ENCODE assay signal across 13 cellular contexts in the genomic region with DNA sequence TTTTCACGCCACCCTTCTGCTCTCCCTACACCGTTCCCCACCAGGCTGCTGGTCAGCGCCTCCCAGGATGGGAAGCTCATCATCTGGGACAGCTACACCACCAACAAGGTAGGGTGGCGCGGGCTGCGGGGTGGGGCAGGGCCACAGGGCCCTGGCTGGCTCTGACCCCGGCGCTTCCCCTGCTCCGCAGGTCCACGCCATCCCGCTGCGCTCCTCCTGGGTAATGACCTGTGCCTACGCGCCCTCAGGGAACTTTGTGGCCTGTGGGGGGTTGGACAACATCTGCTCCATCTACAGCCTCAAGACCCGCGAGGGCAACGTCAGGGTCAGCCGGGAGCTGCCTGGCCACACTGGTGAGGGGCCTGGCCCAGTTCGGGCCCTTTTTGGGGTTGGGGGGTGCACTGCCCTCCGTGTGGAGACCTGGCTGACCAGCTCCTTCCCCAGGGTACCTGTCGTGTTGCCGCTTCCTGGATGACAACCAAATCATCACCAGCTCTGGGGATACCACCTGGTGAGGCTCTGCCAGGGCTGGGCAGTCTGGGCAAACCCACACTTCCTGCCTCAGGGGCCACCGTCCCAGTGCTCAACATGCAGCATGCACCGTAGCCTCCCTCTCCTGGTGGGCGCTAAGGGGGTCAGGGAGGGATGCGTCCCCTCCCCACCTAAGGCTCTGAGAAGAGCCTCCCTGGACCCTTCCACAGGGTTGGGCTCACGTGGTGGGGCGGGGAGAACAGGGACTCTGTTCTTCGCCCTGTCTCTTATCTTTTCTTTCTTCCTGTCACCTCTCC. TPM values are rescaled to one million over a fixed set of nuclear protein-coding genes. Genes with fewer than 3 reads are reported as not detected.
DNase-seq lines count a peak whose midpoint lies in the region; ATAC-seq, FAIRE-seq and TF ChIP-seq lines count a peak whose summit lies in the region.
"Had no signal": no experiment of that assay in that cellular context is flagged by ENCODE, and none has a peak within 500 bp of the region (broad histone marks: within the 10 kb centered on the region; RNA-seq: fewer than 3 reads in every experiment).

No MANE protein-coding gene starts in this region.

- H3K27me3 ChIP-seq in SK-N-SH (ENCODE audit: insufficient read depth) (no peaks in the 10 kb centered on the region), endothelial cell of umbilical vein (ENCODE audit: control insufficient read depth in 2 of 2, insufficient read depth in 2 of 2, low read length in 2 of 2) (no peaks in the 10 kb centered on the region), pancreas (no peaks in the 10 kb centered on the region)

- H3K9me3 Mint-ChIP-seq in T-cell = no peaks in the 10 kb centered on the region

- H3K4me2 ChIP-seq in SK-N-SH (no peak overlapping the region), endothelial cell of umbilical vein (ENCODE audit: insufficient read depth, low read length) (no peak overlapping the region)

- H3K36me3 Mint-ChIP-seq in T-cell = peaks cover 15% of the 10 kb centered on the region

- CTCF ChIA-PET in SK-N-SH (lab: Yijun Ruan, JAX) (interaction anchor here (0.8 to 10.5 kb wide), 10 partner anchors 15 to 195 kb away, joined by 4 to 227 read pairs (median 6); a partner anchor contains a TSS), T-cell (lab: Charles Lee) (no interaction called here), endothelial cell of umbilical vein (lab: Charles Lee) (interaction anchor here (0.9 to 2.2 kb wide), 3 partner anchors 15 to 89 kb away, joined by 3 to 9 read pairs (median 5); no protein-coding TSS in a partner anchor)

- H3K27ac ChIP-seq in SK-N-SH (ENCODE audit: low read depth in 2 of 2, low read length in 1 of 2) (peak overlapping the region in 1 of 2 experiments; percentile 66; a peak in 2 of 4 replicates), endothelial cell of umbilical vein (ENCODE audit: insufficient read depth, low read depth, low read length) (no peak overlapping the region), pancreas (no peak overlapping the region)

- H3K9me3 ChIP-seq in SK-N-SH = no peaks in the 10 kb centered on the region
- no peaks in the 10 kb centered on the region for H3K9me3 ChIP-seq in endothelial cell of umbilical vein (replicated peaks; ENCODE audit: control insufficient read depth, insufficient read depth, low read length)
- no peaks in the 10 kb centered on the region for H3K9me3 ChIP-seq in pancreas

- peaks cover 51% of the 10 kb centered on the region for H3F3A ChIP-seq in SK-N-SH (replicated peaks; ENCODE audit: insufficient read depth)

- peak overlapping the region; percentile 90 for H3K27ac Mint-ChIP-seq in T-cell

- H3K36me3 ChIP-seq in SK-N-SH (replicated peaks in 1 of 2; ENCODE audit: control insufficient read depth in 1 of 2, insufficient read depth in 2 of 2, low read length in 1 of 2) (peaks cover 33 to 59% of the 10 kb centered on the region in 2 experiments), endothelial cell of umbilical vein (ENCODE audit: control insufficient read depth in 2 of 2, extremely low read depth in 1 of 2, insufficient read depth in 2 of 2, low read length in 2 of 2) (peaks cover 10 to 46% of the 10 kb centered on the region in 2 experiments), pancreas (peaks cover 3 to 37% (median 26%) of the 10 kb centered on the region in 3 donors)

- no peak for ATAC-seq in SK-N-SH treated with all-trans-retinoic acid at 6 μM for 48 hours
- ATAC-seq in T-cell (replicated peaks in 1 of 4) = no peak
- no peak for ATAC-seq in pancreas
- ATAC-seq in HG03039 (IDR thresholded peaks at IDR 0.05; ENCODE audit: unreplicated experiment) = no peak

- H2AFZ ChIP-seq in SK-N-SH (ENCODE audit: low read depth) (no peak overlapping the region), endothelial cell of umbilical vein (ENCODE audit: low read depth, low read length) (no peak overlapping the region)

- FAIRE-seq in endothelial cell of umbilical vein (lab: Jason Lieb, UNC) (no peak), pancreas (lab: Jason Lieb, UNC) (no peak)

- TF ChIP-seq EP300 in SK-N-SH (IDR thresholded peaks at IDR 0.05; ENCODE audit: borderline replicate concordance in 1 of 2, low read depth in 1 of 2, low read length in 1 of 2) = no peak

- POLR2A ChIA-PET in SK-N-SH (lab: Yijun Ruan, JAX) (interaction anchor here (0.6 to 6.3 kb wide), 7 partner anchors 13 to 221 kb away, joined by 3 to 23 read pairs (median 5); a partner anchor contains a TSS), T-cell (lab: Charles Lee) (interaction anchor here (0.6 to 0.7 kb wide), 2 partner anchors 238 to 1740 kb away, joined by 3 read pairs; no protein-coding TSS in a partner anchor), endothelial cell of umbilical vein (lab: Charles Lee) (interaction anchor here (1.0 kb wide), 2 partner anchors 91 to 223 kb away, joined by 4 to 5 read pairs; a partner anchor contains a TSS)

- H3K9ac ChIP-seq in SK-N-SH (no peak overlapping the region), endothelial cell of umbilical vein (replicated peaks; ENCODE audit: extremely low read depth, insufficient read depth, low read length) (no peak overlapping the region)

- H3K9me1 ChIP-seq in endothelial cell of umbilical vein (replicated peaks; ENCODE audit: control insufficient read depth, extremely low read depth, insufficient read depth, low read length) = no peaks in the 10 kb centered on the region

- BruUV-seq in endothelial cell of umbilical vein (replicated peaks; lab: Mats Ljungman, UMichigan) = no TSS peak

- H3K4me3 Mint-ChIP-seq in T-cell = peak overlapping the region; percentile 9 to 61 (median 47)

- intact Hi-C loops in endothelial cell of umbilical vein (cut with micrococcal nuclease) = loop anchor here (5.0 kb wide), 1 partner anchor 210 kb away; no protein-coding TSS in a partner anchor
- intact Hi-C loops in pancreas (cut with DNase I) = loop anchor here in 1 of 3 donors (2.0 kb wide), 1 partner anchor 13 kb away; no protein-coding TSS in a partner anchor

- H3K79me2 ChIP-seq in SK-N-SH (ENCODE audit: insufficient read depth) (peaks cover 49% of the 10 kb centered on the region), endothelial cell of umbilical vein (ENCODE audit: control insufficient read depth, insufficient read depth, low read length) (peaks cover 28% of the 10 kb centered on the region)

- dilution Hi-C loops in endothelial cell of umbilical vein (cut with MboI; ENCODE audit: extremely low pct_ligation_motif_present, low sequenced_read_pairs) = no loop called here

- TF ChIP-seq POLR2A in endothelial cell of umbilical vein (IDR thresholded peaks at IDR 0.05; ENCODE audit: low read depth, low read length) = peak; percentile 19

- H4K20me1 ChIP-seq in SK-N-SH (ENCODE audit: insufficient read depth) (peaks cover 52% of the 10 kb centered on the region), endothelial cell of umbilical vein (replicated peaks; ENCODE audit: control insufficient read depth, extremely low read depth, insufficient read depth, low read length) (no peaks in the 10 kb centered on the region)

- H3K4me1 Mint-ChIP-seq in T-cell = peaks cover 38 to 51% (median 47%) of the 10 kb centered on the region in 3 donors

- H3K27me3 Mint-ChIP-seq in T-cell = no peaks in the 10 kb centered on the region

- no peak for TF ChIP-seq RAD21 in SK-N-SH (IDR thresholded peaks at IDR 0.05; ENCODE audit: low read length)

- H3K4me3 ChIP-seq in SK-N-SH (ENCODE audit: low read depth in 2 of 2, low read length in 1 of 2) = no peak overlapping the region
- H3K4me3 ChIP-seq in endothelial cell of umbilical vein (replicated peaks in 1 of 3; ENCODE audit: insufficient read depth in 1 of 3, low read depth in 1 of 3, low read length in 3 of 3) = no peak overlapping the region
- H3K4me3 ChIP-seq in pancreas = no peak overlapping the region

- DNase-seq in SK-N-SH (peak; percentile 46), T-cell (no peak), endothelial cell of umbilical vein (ENCODE audit: low read depth, low spot score) (no peak), pancreas (peak in 4 of 6 donors; percentile 30 to 80 (median 52)), GDM1 (lab: John Stamatoyannopoulos, UW) (no peak), NAMALWA (ENCODE audit: low spot score) (no peak)
- DNase-seq: 8988T, DND-41, NCI-H524, SHP77 treated with DMSO at 0.1 percent for 48 hours had no signal

- TF ChIP-seq CTCF in SK-N-SH (IDR thresholded peaks at IDR 0.05) (no peak), endothelial cell of umbilical vein (IDR thresholded peaks at IDR 0.05; ENCODE audit: extremely low read depth in 1 of 2, insufficient read depth in 1 of 2, low read depth in 1 of 2, low read length in 2 of 2) (no peak), pancreas (IDR thresholded peaks at IDR 0.05) (no peak)

- H3K4me1 ChIP-seq in SK-N-SH (ENCODE audit: control insufficient read depth in 1 of 2, insufficient read depth in 2 of 2, low read depth in 1 of 2, low read length in 1 of 2) (peaks cover 0 to 35% of the 10 kb centered on the region in 2 experiments; a peak in 1 of 4 replicates), endothelial cell of umbilical vein (ENCODE audit: control insufficient read depth, extremely low read depth, insufficient read depth, low read length) (peaks cover 4% of the 10 kb centered on the region), pancreas (no peaks in the 10 kb centered on the region)

- WGBS in SK-N-SH (ENCODE audit: low lambda C conversion rate) = 96% methylated on average over 17 of the region's 29 CpGs
- WGBS in pancreas, 2 donors = 89 to 92% methylated on average over 28 to 29 of the region's 29 CpGs

- H3K9me2 ChIP-seq in SK-N-SH = no peaks in the 10 kb centered on the region

RNA-seq across cellular contexts. Expression of a gene that starts 4.0 kb away (rescaled TPM):
- polyA plus RNA-seq in SK-N-SH (2012; rRNA removed) (276 and 398 TPM in 2 replicates), endothelial cell of umbilical vein (433 and 502 TPM in 2 replicates), pancreas (100 to 1,000 TPM in 1 of 2 donors, 10 to 100 TPM in 1; 82.2 to 151 TPM)
- polyA plus RNA-seq in SK-N-SH (2012; cell fraction: cytosol; rRNA removed) = 195 and 393 TPM in 2 replicates
- polyA plus RNA-seq in SK-N-SH (2012; cell fraction: nucleus; rRNA removed) = 231 and 304 TPM in 2 replicates
- total RNA-seq in T-cell (100 to 1,000 TPM; 101 to 175 (median 153) TPM), endothelial cell of umbilical vein (297 and 300 TPM in 2 replicates), pancreas (100 to 1,000 TPM in 5 of 6 donors, 10 to 100 TPM in 1; 84.7 to 118 (median 104) TPM)
- polyA plus RNA-seq in endothelial cell of umbilical vein (2011; cell fraction: cytosol; rRNA removed) = 293 and 302 TPM in 2 replicates
- 148 and 171 TPM in 2 replicates for polyA plus RNA-seq in endothelial cell of umbilical vein (2011; cell fraction: nucleus; rRNA removed)
- polyA plus RNA-seq in endothelial cell of umbilical vein (2012) = 244 and 284 TPM in 2 replicates
- polyA minus RNA-seq in endothelial cell of umbilical vein = 108 and 165 TPM in 2 replicates
- 104 TPM for polyA minus RNA-seq in endothelial cell of umbilical vein (2011; cell fraction: cytosol; rRNA and poly(A)+ RNA removed)
- 27.5 and 34.4 TPM in 2 replicates for polyA minus RNA-seq in endothelial cell of umbilical vein (2011; cell fraction: nucleus; rRNA and poly(A)+ RNA removed)

RNA-seq across cellular contexts. Expression of a gene that starts 16.5 kb away (rescaled TPM):
- polyA plus RNA-seq in SK-N-SH (2012; rRNA removed) (17.4 and 19.4 TPM in 2 replicates), endothelial cell of umbilical vein (13.6 and 17.2 TPM in 2 replicates), pancreas (10 to 100 TPM; 48.8 to 76.2 TPM)
- polyA plus RNA-seq in SK-N-SH (2012; cell fraction: cytosol; rRNA removed) = 3.3 and 5.9 TPM in 2 replicates
- polyA plus RNA-seq in SK-N-SH (2012; cell fraction: nucleus; rRNA removed) = 99.4 and 118 TPM in 2 replicates
- total RNA-seq in T-cell (100 to 1,000 TPM in 3 of 5 donors, 10 to 100 TPM in 2; 87.7 to 161 (median 124) TPM), endothelial cell of umbilical vein (37.3 and 46.3 TPM in 2 replicates), pancreas (10 to 100 TPM; 19.2 to 33.9 (median 26.9) TPM)
- polyA plus RNA-seq in endothelial cell of umbilical vein (2011; cell fraction: cytosol; rRNA removed) = 3.9 and 6.4 TPM in 2 replicates
- 89.3 and 103 TPM in 2 replicates for polyA plus RNA-seq in endothelial cell of umbilical vein (2011; cell fraction: nucleus; rRNA removed)
- 11.7 and 12.4 TPM in 2 replicates for polyA plus RNA-seq in endothelial cell of umbilical vein (2012)
- 9.3 and 13.1 TPM in 2 replicates for polyA minus RNA-seq in endothelial cell of umbilical vein
- polyA minus RNA-seq in endothelial cell of umbilical vein (2011; cell fraction: cytosol; rRNA and poly(A)+ RNA removed) = 11.6 TPM
- 20.7 and 41.9 TPM in 2 replicates for polyA minus RNA-seq in endothelial cell of umbilical vein (2011; cell fraction: nucleus; rRNA and poly(A)+ RNA removed)

RNA-seq across cellular contexts. Expression of a gene that starts 21.3 kb away (rescaled TPM):
- 0.67 and 0.93 TPM in 2 replicates for polyA plus RNA-seq in SK-N-SH (2012; rRNA removed)
- 1.2 and 2.0 TPM in 2 replicates for polyA plus RNA-seq in SK-N-SH (2012; cell fraction: cytosol; rRNA removed)
- 1.3 and 2.2 TPM in 2 replicates for polyA plus RNA-seq in SK-N-SH (2012; cell fraction: nucleus; rRNA removed)
- not detected for total RNA-seq in T-cell
- total RNA-seq in endothelial cell of umbilical vein = not detected in 2 replicates
- polyA plus RNA-seq in endothelial cell of umbilical vein = not detected in 2 replicates
- polyA plus RNA-seq in endothelial cell of umbilical vein (2011; cell fraction: cytosol; rRNA removed) = not detected in 2 replicates
- 0.15 TPM in 1 of 2 replicates, not detected in the other for polyA plus RNA-seq in endothelial cell of umbilical vein (2011; cell fraction: nucleus; rRNA removed)
- not detected in 2 replicates for polyA plus RNA-seq in endothelial cell of umbilical vein (2012)
- polyA minus RNA-seq in endothelial cell of umbilical vein = 0.42 TPM in 1 of 2 replicates, not detected in the other
- polyA minus RNA-seq in endothelial cell of umbilical vein (2011; cell fraction: cytosol; rRNA and poly(A)+ RNA removed) = not detected
- polyA minus RNA-seq in endothelial cell of umbilical vein (2011; cell fraction: nucleus; rRNA and poly(A)+ RNA removed) = not detected in 2 replicates
- under 1 TPM; 0.23 to 0.98 (median 0.57) TPM for total RNA-seq in pancreas
- polyA plus RNA-seq in pancreas = 1 to 10 TPM; 1.7 to 7.7 TPM
- total RNA-seq: epithelial cell of proximal tubule had no signal

RNA-seq across cellular contexts. Expression of a gene that starts 28.4 kb away (rescaled TPM):
- 63.8 and 81.8 TPM in 2 replicates for polyA plus RNA-seq in SK-N-SH (2012; rRNA removed)
- polyA plus RNA-seq in SK-N-SH (2012; cell fraction: cytosol; rRNA removed) = 46.0 and 60.0 TPM in 2 replicates
- polyA plus RNA-seq in SK-N-SH (2012; cell fraction: nucleus; rRNA removed) = 30.7 and 40.4 TPM in 2 replicates
- total RNA-seq in T-cell = 10 to 100 TPM in 3 of 5 donors, 1 to 10 TPM in 2; 8.3 to 18.1 (median 17.8) TPM
- 47.4 and 48.0 TPM in 2 replicates for total RNA-seq in endothelial cell of umbilical vein
- 48.8 and 68.2 TPM in 2 replicates for polyA plus RNA-seq in endothelial cell of umbilical vein
- polyA plus RNA-seq in endothelial cell of umbilical vein (2011; cell fraction: cytosol; rRNA removed) = 43.3 and 44.8 TPM in 2 replicates
- polyA plus RNA-seq in endothelial cell of umbilical vein (2011; cell fraction: nucleus; rRNA removed) = 15.6 and 17.5 TPM in 2 replicates
- polyA plus RNA-seq in endothelial cell of umbilical vein (2012) = 34.0 and 41.1 TPM in 2 replicates
- polyA minus RNA-seq in endothelial cell of umbilical vein = 9.0 and 9.1 TPM in 2 replicates
- 37.7 TPM for polyA minus RNA-seq in endothelial cell of umbilical vein (2011; cell fraction: cytosol; rRNA and poly(A)+ RNA removed)
- polyA minus RNA-seq in endothelial cell of umbilical vein (2011; cell fraction: nucleus; rRNA and poly(A)+ RNA removed) = 2.9 and 6.8 TPM in 2 replicates
- 10 to 100 TPM; 10.5 to 19.2 (median 13.8) TPM for total RNA-seq in pancreas
- polyA plus RNA-seq in pancreas = 10 to 100 TPM; 20.5 to 26.1 TPM

RNA-seq across cellular contexts. Expression of a gene that starts 36.1 kb away (rescaled TPM):
- polyA plus RNA-seq in SK-N-SH (2012; rRNA removed) = 0.30 and 0.32 TPM in 2 replicates
- polyA plus RNA-seq in SK-N-SH (2012; cell fraction: cytosol; rRNA removed) = 0.13 and 0.33 TPM in 2 replicates
- polyA plus RNA-seq in SK-N-SH (2012; cell fraction: nucleus; rRNA removed) = 1.5 TPM in 2 replicates
- 1 to 10 TPM; 3.8 to 8.7 (median 6.7) TPM for total RNA-seq in T-cell
- total RNA-seq in endothelial cell of umbilical vein = 0.60 and 0.95 TPM in 2 replicates
- polyA plus RNA-seq in endothelial cell of umbilical vein = 0.32 and 0.37 TPM in 2 replicates
- 0.21 and 0.30 TPM in 2 replicates for polyA plus RNA-seq in endothelial cell of umbilical vein (2011; cell fraction: cytosol; rRNA removed)
- polyA plus RNA-seq in endothelial cell of umbilical vein (2011; cell fraction: nucleus; rRNA removed) = 0.53 and 0.76 TPM in 2 replicates
- polyA plus RNA-seq in endothelial cell of umbilical vein (2012) = 0.16 and 0.26 TPM in 2 replicates
- polyA minus RNA-seq in endothelial cell of umbilical vein = 0.39 and 2.7 TPM in 2 replicates
- polyA minus RNA-seq in endothelial cell of umbilical vein (2011; cell fraction: cytosol; rRNA and poly(A)+ RNA removed) = 10.9 TPM
- polyA minus RNA-seq in endothelial cell of umbilical vein (2011; cell fraction: nucleus; rRNA and poly(A)+ RNA removed) = 0.91 TPM in 1 of 2 replicates, not detected in the other
- total RNA-seq in pancreas = 1 to 10 TPM in 3 of 6 donors, under 1 TPM in 3; 0.28 to 1.2 (median 0.76) TPM
- polyA plus RNA-seq in pancreas = 1 to 10 TPM; 1.1 to 1.2 TPM

Comparison
In these comparisons a context has a peak if more than half of its experiments do, and no peak if none do; other contexts are left out.
1. DNase-seq: peak in SK-N-SH (single experiment) and pancreas (4 of 6); none in T-cell (0 of 34), endothelial cell of umbilical vein (single experiment), GDM1 (single experiment) and NAMALWA (single experiment).
2. CTCF ChIA-PET loops: an anchor here in SK-N-SH (0.8 to 10.5 kb wide) and endothelial cell of umbilical vein (0.9 to 2.2 kb wide); none called in T-cell.